Comparison of ENCODE assay signal across 15 cellular contexts in genomic region chrX:105488731-105489130, GRCh38.
DNase-seq lines count a peak whose midpoint lies in the region; ATAC-seq, FAIRE-seq and TF ChIP-seq lines count a peak whose summit lies in the region.
"Had no signal": no experiment of that assay in that cellular context is flagged by ENCODE, and none has a peak within 500 bp of the region (broad histone marks: within the 10 kb centered on the region; RNA-seq: fewer than 3 reads in every experiment).

No MANE protein-coding gene starts in this region.

- no peak overlapping the region for H3K4me2 ChIP-seq in endothelial cell of umbilical vein (ENCODE audit: insufficient read depth, low read length)
- H3K4me2 ChIP-seq: BLaER1 had no signal

- 5 to 9% methylated on average over 1 of the region's 1 CpG for WGBS in aorta, 2 donors

- H3K27ac ChIP-seq in endothelial cell of umbilical vein (ENCODE audit: insufficient read depth, low read depth, low read length) (no peak overlapping the region), kidney (ENCODE audit: low read depth in 2 of 2, low read length in 2 of 2) (no peak overlapping the region), aorta (ENCODE audit: low read depth in 1 of 2, low read length in 2 of 2) (no peak overlapping the region)
- H3K27ac ChIP-seq: BLaER1, HL-60 had no signal

- FAIRE-seq in endothelial cell of umbilical vein (lab: Jason Lieb, UNC) (no peak), kidney (lab: Jason Lieb, UNC) (peak; percentile 37)
- FAIRE-seq: A204.1 had no signal

- no peak for TF ChIP-seq POLR2A in endothelial cell of umbilical vein (IDR thresholded peaks at IDR 0.05; ENCODE audit: low read depth, low read length)

- H3K9me3 ChIP-seq in endothelial cell of umbilical vein (replicated peaks; ENCODE audit: control insufficient read depth, insufficient read depth, low read length) (no peaks in the 10 kb centered on the region), kidney (ENCODE audit: control insufficient read depth in 1 of 2, low read length in 2 of 2) (no peaks in the 10 kb centered on the region), aorta (ENCODE audit: control insufficient read depth, low read length) (no peaks in the 10 kb centered on the region)
- H3K9me3 ChIP-seq: BLaER1, HAP-1 had no signal

- H3K9ac ChIP-seq in endothelial cell of umbilical vein (replicated peaks; ENCODE audit: extremely low read depth, insufficient read depth, low read length) (no peak overlapping the region), kidney (ENCODE audit: low read length in 2 of 2) (no peak overlapping the region)
- H3K9ac ChIP-seq: BLaER1 had no signal

- H3K9me1 ChIP-seq in endothelial cell of umbilical vein (replicated peaks; ENCODE audit: control insufficient read depth, extremely low read depth, insufficient read depth, low read length), result no peaks in the 10 kb centered on the region

- H3K4me3 ChIP-seq in endothelial cell of umbilical vein (replicated peaks in 1 of 3; ENCODE audit: insufficient read depth in 1 of 3, low read depth in 1 of 3, low read length in 3 of 3) (no peak overlapping the region), kidney (ENCODE audit: low read length in 2 of 2) (no peak overlapping the region), aorta (ENCODE audit: low read length in 2 of 2) (no peak overlapping the region)
- H3K4me3 ChIP-seq: BLaER1, HAP-1 had no signal

- H4K20me1 ChIP-seq in endothelial cell of umbilical vein (replicated peaks; ENCODE audit: control insufficient read depth, extremely low read depth, insufficient read depth, low read length), result no peaks in the 10 kb centered on the region
- H4K20me1 ChIP-seq: BLaER1 had no signal

- TF ChIP-seq CTCF in endothelial cell of umbilical vein (IDR thresholded peaks at IDR 0.05; ENCODE audit: extremely low read depth in 1 of 2, insufficient read depth in 1 of 2, low read depth in 1 of 2, low read length in 2 of 2), result no peak
- no peak for TF ChIP-seq CTCF in kidney (IDR thresholded peaks at IDR 0.05; ENCODE audit: borderline replicate concordance, extremely low read depth, insufficient read depth)

- H3K27me3 ChIP-seq in endothelial cell of umbilical vein (ENCODE audit: control insufficient read depth in 2 of 2, insufficient read depth in 2 of 2, low read length in 2 of 2), result no peaks in the 10 kb centered on the region
- H3K27me3 ChIP-seq in aorta (ENCODE audit: control insufficient read depth in 1 of 2, insufficient read depth in 2 of 2, low read length in 1 of 2), result no peaks in the 10 kb centered on the region
- H3K27me3 ChIP-seq: BLaER1 had no signal

- H3K36me3 ChIP-seq in endothelial cell of umbilical vein (ENCODE audit: control insufficient read depth in 2 of 2, extremely low read depth in 1 of 2, insufficient read depth in 2 of 2, low read length in 2 of 2) (no peaks in the 10 kb centered on the region), kidney (ENCODE audit: control insufficient read depth in 1 of 2, insufficient read depth in 2 of 2, low read length in 2 of 2) (no peaks in the 10 kb centered on the region), aorta (ENCODE audit: control insufficient read depth in 1 of 2, insufficient read depth in 2 of 2, low read length in 1 of 2) (no peaks in the 10 kb centered on the region)
- H3K36me3 ChIP-seq: BLaER1, HAP-1 had no signal

- DNase-seq in amniotic epithelial cell (ENCODE audit: low read depth) (peak; percentile 30), endothelial cell of umbilical vein (ENCODE audit: low read depth, low spot score) (peak; percentile 1), kidney (no peak), COR-L47 (lab: John Stamatoyannopoulos, UW) (no peak), aorta (no peak), AG20443 (ENCODE audit: low spot score) (no peak), NCI-H526 treated with DMSO at 0.1 percent for 48 hours (lab: John Stamatoyannopoulos, UW) (no peak)
- DNase-seq: Calu3; CD4-positive, alpha-beta memory T cell; DMS79 treated with DMSO at 0.1 percent for 48 hours; GF-D8 had no signal

- H3K79me2 ChIP-seq in endothelial cell of umbilical vein (ENCODE audit: control insufficient read depth, insufficient read depth, low read length), result no peaks in the 10 kb centered on the region

- intact Hi-C loops in endothelial cell of umbilical vein (cut with micrococcal nuclease) (no loop called here), kidney (cut with DNase I) (no loop called here), aorta (cut with DNase I) (no loop called here)

- H2AFZ ChIP-seq in endothelial cell of umbilical vein (ENCODE audit: low read depth, low read length), result no peak overlapping the region

- dilution Hi-C loops in endothelial cell of umbilical vein (cut with MboI; ENCODE audit: extremely low pct_ligation_motif_present, low sequenced_read_pairs), result no loop called here

- CTCF ChIA-PET in endothelial cell of umbilical vein (lab: Charles Lee), result no interaction called here

- POLR2A ChIA-PET in endothelial cell of umbilical vein (lab: Charles Lee), result no interaction called here

- no peak for ATAC-seq in aorta (ENCODE audit: low FRiP score)

- no peaks in the 10 kb centered on the region for H3K4me1 ChIP-seq in endothelial cell of umbilical vein (ENCODE audit: control insufficient read depth, extremely low read depth, insufficient read depth, low read length)
- no peaks in the 10 kb centered on the region for H3K4me1 ChIP-seq in kidney (ENCODE audit: control insufficient read depth in 1 of 2, insufficient read depth in 1 of 2, low read depth in 1 of 2, low read length in 2 of 2)
- no peaks in the 10 kb centered on the region for H3K4me1 ChIP-seq in aorta (ENCODE audit: control insufficient read depth in 1 of 2, insufficient read depth in 2 of 2, low read length in 2 of 2)
- H3K4me1 ChIP-seq: BLaER1, HAP-1 had no signal

- no TSS peak for BruUV-seq in endothelial cell of umbilical vein (replicated peaks; lab: Mats Ljungman, UMichigan)

TF ChIP-seq in endothelial cell of umbilical vein, 7 proteins besides CTCF, POLR2A, EP300 and RAD21:
- TF ChIP-seq GATA2 (IDR thresholded peaks at IDR 0.05; ENCODE audit: insufficient read depth, insufficient read length, low read depth, low read length), result no peak
- no peak for TF ChIP-seq MYC (IDR thresholded peaks at IDR 0.05; ENCODE audit: low read depth, low read length)
- no peak for TF ChIP-seq POLR2AphosphoS5 (IDR thresholded peaks at IDR 0.05; ENCODE audit: insufficient read depth, low read depth, low read length)
- TF ChIP-seq JUN (IDR thresholded peaks at IDR 0.05; ENCODE audit: borderline replicate concordance, insufficient read depth, insufficient read length, low read depth), result no peak
- no peak for TF ChIP-seq FOS (IDR thresholded peaks at IDR 0.05; ENCODE audit: borderline replicate concordance, insufficient read depth, low read length)
- TF ChIP-seq EZH2 (IDR thresholded peaks at IDR 0.05; ENCODE audit: borderline replicate concordance, low read depth, low read length, severe bottlenecking), result no peak
- no peak for TF ChIP-seq MAX (IDR thresholded peaks at IDR 0.05; ENCODE audit: insufficient read depth, insufficient read length)

Comparison
In these comparisons a context has a peak if more than half of its experiments do, and no peak if none do; other contexts are left out.
1. DNase-seq: peak in amniotic epithelial cell (single experiment) and endothelial cell of umbilical vein (single experiment); none in kidney (single experiment), COR-L47 (single experiment), aorta (0 of 2), AG20443 (single experiment) and NCI-H526 treated with DMSO at 0.1 percent for 48 hours (single experiment).